In the genomic region with DNA sequence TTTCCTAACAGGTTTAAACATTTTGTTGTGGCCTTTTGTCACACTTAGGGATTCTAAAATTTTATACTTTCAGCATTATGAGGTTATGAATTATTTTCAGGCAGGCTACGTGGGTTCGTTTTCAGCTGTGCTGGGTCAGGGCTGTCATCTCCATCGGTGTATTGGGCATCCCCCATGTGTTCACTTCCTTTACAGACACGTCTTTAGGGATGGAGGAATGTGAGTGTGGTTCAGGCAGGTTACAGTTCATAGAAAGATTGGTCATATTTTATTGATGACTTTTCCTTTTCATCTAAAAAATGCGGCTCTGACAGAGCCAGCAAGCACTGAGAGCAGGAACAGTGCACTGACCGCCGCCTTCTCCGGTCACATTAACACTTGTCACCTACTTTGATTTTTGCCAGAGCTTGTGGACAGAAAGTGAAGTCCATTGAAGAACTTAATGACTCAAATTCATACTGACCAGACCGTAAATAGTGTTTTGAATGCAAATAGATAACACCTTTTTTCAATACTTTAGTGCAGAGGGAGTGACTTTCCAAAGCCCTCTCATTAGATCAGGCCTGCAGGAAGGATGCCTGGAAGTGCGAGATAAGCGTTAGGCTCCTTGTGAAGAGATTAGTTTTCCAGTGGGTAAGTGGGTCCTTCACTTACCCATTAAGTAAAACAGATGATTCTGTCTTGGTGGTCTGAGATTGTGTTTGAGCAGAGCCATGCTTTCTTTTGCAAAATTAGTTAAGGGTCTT, we compare ENCODE assay signal across 14 cellular contexts.
A peak's percentile ranks its signal among the peaks of the same experiment; 100 is the strongest.
DNase-seq lines count a peak whose midpoint lies in the region; ATAC-seq and TF ChIP-seq lines count a peak whose summit lies in the region.
"Had no signal": no experiment of that assay in that cellular context is flagged by ENCODE, and none has a peak within 500 bp of the region (broad histone marks: within the 10 kb centered on the region; RNA-seq: fewer than 3 reads in every experiment).

No MANE protein-coding gene starts in this region.

- intact Hi-C loops in psoas muscle (cut with DNase I): no loop called here
- intact Hi-C loops in naive thymus-derived CD4-positive, alpha-beta T cell (cut with micrococcal nuclease): no loop called here

- 63 to 65% (median 65%) methylated on average over 11 of the region's 11 CpGs for WGBS in psoas muscle, 3 donors
- WGBS in upper lobe of left lung, 2 donors: 69% methylated on average over 11 of the region's 11 CpGs

- no peak overlapping the region for H3K27ac Mint-ChIP-seq in central memory CD8-positive, alpha-beta T cell (ENCODE audit: low read depth)
- no peak overlapping the region for H3K27ac Mint-ChIP-seq in naive thymus-derived CD4-positive, alpha-beta T cell
- H3K27ac Mint-ChIP-seq: T-cell had no signal

- no peaks in the 10 kb centered on the region for H3K36me3 Mint-ChIP-seq in activated T-cell treated with anti-CD3 and anti-CD28 coated beads, Interleukin-2, amount 50 U/mL, for 4 hours (ENCODE audit: insufficient read depth)
- peaks cover 2% of the 10 kb centered on the region for H3K36me3 Mint-ChIP-seq in central memory CD8-positive, alpha-beta T cell (ENCODE audit: insufficient read depth)
- no peaks in the 10 kb centered on the region for H3K36me3 Mint-ChIP-seq in naive thymus-derived CD4-positive, alpha-beta T cell
- H3K36me3 Mint-ChIP-seq: T-cell had no signal

- POLR2A ChIA-PET in naive thymus-derived CD4-positive, alpha-beta T cell (lab: Charles Lee): no interaction called here
- POLR2A ChIA-PET in HEK293T (lab: Yijun Ruan, JAX): interaction anchor here (0.6 kb wide), 1 partner anchor 206 kb away, joined by 3 read pairs; a partner anchor contains a TSS

- TF ChIP-seq CTCF in psoas muscle (IDR thresholded peaks at IDR 0.05): no peak
- TF ChIP-seq CTCF in upper lobe of left lung (IDR thresholded peaks at IDR 0.05): no peak

- H3K4me3 ChIP-seq in psoas muscle: peak overlapping the region; percentile 63
- no peak overlapping the region for H3K4me3 ChIP-seq in naive thymus-derived CD4-positive, alpha-beta T cell (ENCODE audit: low read length)
- H3K4me3 ChIP-seq in upper lobe of left lung: no peak overlapping the region
- H3K4me3 ChIP-seq: colonic mucosa, thoracic aorta had no signal

- H3K4me1 Mint-ChIP-seq in activated T-cell treated with anti-CD3 and anti-CD28 coated beads, Interleukin-2, amount 50 U/mL, for 4 hours (ENCODE audit: low read depth): peaks cover 34% of the 10 kb centered on the region
- H3K4me1 Mint-ChIP-seq in central memory CD8-positive, alpha-beta T cell: peaks cover 6% of the 10 kb centered on the region
- H3K4me1 Mint-ChIP-seq in naive thymus-derived CD4-positive, alpha-beta T cell: peaks cover 0 to 27% (median 0%) of the 10 kb centered on the region in 7 donors

- no peaks in the 10 kb centered on the region for H3K9me3 Mint-ChIP-seq in activated T-cell treated with anti-CD3 and anti-CD28 coated beads, Interleukin-2, amount 50 U/mL, for 4 hours
- H3K9me3 Mint-ChIP-seq in central memory CD8-positive, alpha-beta T cell: no peaks in the 10 kb centered on the region
- no peaks in the 10 kb centered on the region for H3K9me3 Mint-ChIP-seq in naive thymus-derived CD4-positive, alpha-beta T cell
- H3K9me3 Mint-ChIP-seq: T-cell had no signal

- no peak for DNase-seq in activated T-cell treated with anti-CD3 and anti-CD28 coated beads, Interleukin-2, amount 50 U/mL, for 4 hours
- no peak for DNase-seq in activated T-cell treated with anti-CD3 and anti-CD28 coated beads, Interleukin-2, amount 50 U/mL, for 48 hours
- DNase-seq in NCI-H524 treated with DMSO at 0.1 percent for 48 hours (lab: John Stamatoyannopoulos, UW): peak; percentile 38
- no peak for DNase-seq in central memory CD8-positive, alpha-beta T cell (ENCODE audit: low spot score in 2 of 2)
- DNase-seq in psoas muscle: no peak
- DNase-seq in naive thymus-derived CD4-positive, alpha-beta T cell: no peak
- no peak for DNase-seq in upper lobe of left lung
- DNase-seq in HEK293T (ENCODE audit: extremely low spot score): no peak
- DNase-seq: colonic mucosa, NCI-H1436 treated with DMSO at 0.1 percent for 48 hours, NCI-H446, T-cell had no signal

- CTCF ChIA-PET in naive thymus-derived CD4-positive, alpha-beta T cell (lab: Charles Lee): no interaction called here
- CTCF ChIA-PET in HEK293T (lab: Yijun Ruan, JAX): no interaction called here

- H3K36me3 ChIP-seq in psoas muscle (ENCODE audit: insufficient read depth in 1 of 2, low read depth in 1 of 2) (no peaks in the 10 kb centered on the region), upper lobe of left lung (no peaks in the 10 kb centered on the region)
- H3K36me3 ChIP-seq in naive thymus-derived CD4-positive, alpha-beta T cell (ENCODE audit: control insufficient read depth in 2 of 3, insufficient read depth in 3 of 3, low read length in 3 of 3): no peaks in the 10 kb centered on the region
- H3K36me3 ChIP-seq: colonic mucosa, thoracic aorta had no signal

- peaks cover 4% of the 10 kb centered on the region for H3K27me3 Mint-ChIP-seq in activated T-cell treated with anti-CD3 and anti-CD28 coated beads, Interleukin-2, amount 50 U/mL, for 4 hours (ENCODE audit: low read depth)
- H3K27me3 Mint-ChIP-seq in central memory CD8-positive, alpha-beta T cell: peaks cover 17% of the 10 kb centered on the region
- peaks cover 2 to 33% (median 9%) of the 10 kb centered on the region in 5 donors for H3K27me3 Mint-ChIP-seq in naive thymus-derived CD4-positive, alpha-beta T cell

- TF ChIP-seq EP300 in upper lobe of left lung (IDR thresholded peaks at IDR 0.05): no peak

- H3K9me3 ChIP-seq in psoas muscle (no peaks in the 10 kb centered on the region), upper lobe of left lung (no peaks in the 10 kb centered on the region)
- H3K9me3 ChIP-seq in naive thymus-derived CD4-positive, alpha-beta T cell (ENCODE audit: control insufficient read depth in 2 of 3, low read length in 3 of 3): no peaks in the 10 kb centered on the region
- H3K9me3 ChIP-seq: colonic mucosa, thoracic aorta had no signal

- H3K4me1 ChIP-seq in psoas muscle: peaks cover 11% of the 10 kb centered on the region
- H3K4me1 ChIP-seq in naive thymus-derived CD4-positive, alpha-beta T cell (ENCODE audit: control insufficient read depth in 2 of 2, insufficient read depth in 2 of 2, low read length in 2 of 2): no peaks in the 10 kb centered on the region
- H3K4me1 ChIP-seq in upper lobe of left lung: no peaks in the 10 kb centered on the region
- H3K4me1 ChIP-seq: colonic mucosa had no signal

- H3K4me3 Mint-ChIP-seq in activated T-cell treated with anti-CD3 and anti-CD28 coated beads, Interleukin-2, amount 50 U/mL, for 4 hours: peak overlapping the region; percentile 81
- H3K4me3 Mint-ChIP-seq in central memory CD8-positive, alpha-beta T cell: peak overlapping the region; percentile 18
- H3K4me3 Mint-ChIP-seq in naive thymus-derived CD4-positive, alpha-beta T cell: peak overlapping the region in 1 of 10 donors; percentile 24

- no peak overlapping the region for H3K27ac ChIP-seq in psoas muscle
- H3K27ac ChIP-seq in naive thymus-derived CD4-positive, alpha-beta T cell (ENCODE audit: low read depth, low read length): no peak overlapping the region
- no peak overlapping the region for H3K27ac ChIP-seq in upper lobe of left lung
- H3K27ac ChIP-seq: colonic mucosa, KMS-11, thoracic aorta had no signal

- no peak for TF ChIP-seq POLR2A in upper lobe of left lung (IDR thresholded peaks at IDR 0.05)

- ATAC-seq in activated T-cell treated with anti-CD3 and anti-CD28 coated beads, Interleukin-2, amount 50 U/mL, for 4 hours: no peak
- no peak for ATAC-seq in central memory CD8-positive, alpha-beta T cell (replicated peaks; ENCODE audit: extremely low read depth, poor library complexity, severe bottlenecking)
- ATAC-seq in psoas muscle (no peak), upper lobe of left lung (ENCODE audit: low FRiP score in 2 of 2) (no peak)
- ATAC-seq in naive thymus-derived CD4-positive, alpha-beta T cell: no peak
- ATAC-seq: T-cell had no signal

- H3K27me3 ChIP-seq in psoas muscle (ENCODE audit: insufficient read depth in 3 of 3, low read length in 2 of 3) (no peaks in the 10 kb centered on the region), upper lobe of left lung (no peaks in the 10 kb centered on the region)
- no peaks in the 10 kb centered on the region for H3K27me3 ChIP-seq in naive thymus-derived CD4-positive, alpha-beta T cell (ENCODE audit: control insufficient read depth in 2 of 2, insufficient read depth in 2 of 2, low read length in 2 of 2)
- H3K27me3 ChIP-seq: colonic mucosa had no signal

TF ChIP-seq in HEK293T, 16 proteins besides CTCF, POLR2A, EP300 and RAD21:
- TF ChIP-seq LEF1 (IDR thresholded peaks at IDR 0.05; ENCODE audit: borderline replicate concordance) (no peak), SP1 (IDR thresholded peaks at IDR 0.05) (no peak), L3MBTL2 (conservative IDR thresholded peaks at IDR 0.05) (no peak), HDGF (IDR thresholded peaks at IDR 0.05; ENCODE audit: borderline replicate concordance) (no peak), BHLHE40 (IDR thresholded peaks at IDR 0.05; ENCODE audit: borderline replicate concordance) (no peak), ZNF384 (IDR thresholded peaks at IDR 0.05) (no peak), NFRKB (IDR thresholded peaks at IDR 0.05) (no peak), ARNT (IDR thresholded peaks at IDR 0.05) (no peak)
- TF ChIP-seq, protein P1, sequence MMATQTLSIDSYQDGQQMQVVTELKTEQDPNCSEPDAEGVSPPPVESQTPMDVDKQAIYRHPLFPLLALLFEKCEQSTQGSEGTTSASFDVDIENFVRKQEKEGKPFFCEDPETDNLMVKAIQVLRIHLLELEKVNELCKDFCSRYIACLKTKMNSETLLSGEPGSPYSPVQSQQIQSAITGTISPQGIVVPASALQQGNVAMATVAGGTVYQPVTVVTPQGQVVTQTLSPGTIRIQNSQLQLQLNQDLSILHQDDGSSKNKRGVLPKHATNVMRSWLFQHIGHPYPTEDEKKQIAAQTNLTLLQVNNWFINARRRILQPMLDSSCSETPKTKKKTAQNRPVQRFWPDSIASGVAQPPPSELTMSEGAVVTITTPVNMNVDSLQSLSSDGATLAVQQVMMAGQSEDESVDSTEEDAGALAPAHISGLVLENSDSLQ (IDR thresholded peaks at IDR 0.05): no peak
TF ChIP-seq in HEK293T: peak in this region for 0.
